In genomic region chr18:79812052-79812451, GRCh38 we compare ENCODE assay signal across 27 cellular contexts. TPM values are rescaled to one million over a fixed set of nuclear protein-coding genes. Genes with fewer than 3 reads are reported as not detected.
"Had no signal": no experiment of that assay in that cellular context is flagged by ENCODE, and none has a peak within 500 bp of the region (broad histone marks: within the 10 kb centered on the region; RNA-seq: fewer than 3 reads in every experiment).

No MANE protein-coding gene starts in this region.

- H3K36me3 Mint-ChIP-seq: activated CD4-positive, alpha-beta memory T cell treated with anti-CD3 and anti-CD28 coated beads for 36 hours; T-cell had no signal

- H3K9me3 ChIP-seq: breast epithelium had no signal

- ATAC-seq: activated T-cell treated with anti-CD3 and anti-CD28 coated beads, Interleukin-2, amount 50 U/mL, for 72 hours; Panc1; Right ventricle myocardium inferior; T-cell had no signal

- DNase-seq: activated CD4-positive, alpha-beta memory T cell treated with anti-CD3 and anti-CD28 coated beads for 36 hours; activated CD4-positive, alpha-beta T cell treated with anti-CD3 and anti-CD28 coated beads, Interleukin-2, amount 10 ng/mL, durations not matched to agents 7 days and 5 days; activated CD4-positive, CD25-positive, alpha-beta regulatory T cell; activated gamma-delta T cell treated with Interleukin-2 at 50 U/mL for 16 hours; activated naive CD4-positive, alpha-beta T cell treated with anti-CD3 and anti-CD28 coated beads, Interleukin-2, amount 50 U/mL, for 16 hours; activated T-cell treated with anti-CD3 and anti-CD28 coated beads, Interleukin-2, amount 50 U/mL, for 72 hours; caudate nucleus; Karpas-422; NCI-H1048; NCI-H146; NCI-H187 treated with DMSO at 0.1 percent for 48 hours; NCI-H2081 treated with DMSO at 0.1 percent for 48 hours; NCI-H446; NCI-H524; OCI-M1; RPMI8226; T-helper 2 cell; T1000 had no signal

- H3K4me3 ChIP-seq: breast epithelium, SK-N-MC had no signal

- H3K4me3 Mint-ChIP-seq: activated CD4-positive, alpha-beta memory T cell treated with anti-CD3 and anti-CD28 coated beads for 36 hours; activated CD4-positive, alpha-beta T cell treated with anti-CD3 and anti-CD28 coated beads, Interleukin-2, amount 10 ng/mL, durations not matched to agents 7 days and 5 days; activated T-cell treated with anti-CD3 and anti-CD28 coated beads, Interleukin-2, amount 50 U/mL, for 72 hours; T-cell had no signal

- H3K36me3 ChIP-seq: breast epithelium had no signal

- H3K4me1 Mint-ChIP-seq: activated CD4-positive, alpha-beta T cell treated with anti-CD3 and anti-CD28 coated beads, Interleukin-2, amount 10 ng/mL, durations not matched to agents 7 days and 5 days; T-cell had no signal

- H3K4me1 ChIP-seq: breast epithelium had no signal

- H3K27ac Mint-ChIP-seq: activated CD4-positive, alpha-beta memory T cell treated with anti-CD3 and anti-CD28 coated beads for 36 hours; activated CD4-positive, alpha-beta T cell treated with anti-CD3 and anti-CD28 coated beads, Interleukin-2, amount 10 ng/mL, durations not matched to agents 7 days and 5 days; activated T-cell treated with anti-CD3 and anti-CD28 coated beads, Interleukin-2, amount 50 U/mL, for 72 hours; activated T-helper 2 cell treated with anti-CD3 and anti-CD28 coated beads, Interferon-gamma antibody, Interleukin-2, Interleukin-4, amounts not matched to agents 10 μg/mL and 5 μg/mL and 100 μg/mL, durations not matched to agents 14 hours and 24 hours and 36 hours; T-cell had no signal

- H3K9me3 Mint-ChIP-seq: activated CD4-positive, alpha-beta memory T cell treated with anti-CD3 and anti-CD28 coated beads for 36 hours; activated CD4-positive, alpha-beta T cell treated with anti-CD3 and anti-CD28 coated beads, Interleukin-2, amount 10 ng/mL, durations not matched to agents 7 days and 5 days; activated T-cell treated with anti-CD3 and anti-CD28 coated beads, Interleukin-2, amount 50 U/mL, for 72 hours; activated T-helper 2 cell treated with anti-CD3 and anti-CD28 coated beads, Interferon-gamma antibody, Interleukin-2, Interleukin-4, amounts not matched to agents 10 μg/mL and 5 μg/mL and 100 μg/mL, durations not matched to agents 14 hours and 24 hours and 36 hours; T-cell had no signal

- H3K27ac ChIP-seq: breast epithelium, SK-N-MC, VCaP had no signal

RNA-seq across cellular contexts. Expression of gene KCNG2, which starts 14.3 kb away (rescaled TPM):
- total RNA-seq: activated CD4-positive, alpha-beta memory T cell treated with anti-CD3 and anti-CD28 coated beads for 36 hours; activated CD4-positive, alpha-beta T cell treated with anti-CD3 and anti-CD28 coated beads, Interleukin-2, amount 10 ng/mL, durations not matched to agents 7 days and 5 days; activated CD8-positive, alpha-beta memory T cell treated with anti-CD3 and anti-CD28 coated beads for 36 hours; activated T-cell treated with anti-CD3 and anti-CD28 coated beads, Interleukin-2, amount 50 U/mL, for 72 hours; activated T-helper 2 cell treated with anti-CD3 and anti-CD28 coated beads, Interferon-gamma antibody, Interleukin-2, Interleukin-4, amounts not matched to agents 10 μg/mL and 5 μg/mL and 100 μg/mL, durations not matched to agents 14 hours and 24 hours and 36 hours; Right ventricle myocardium inferior; T-cell had no signal
- polyA plus RNA-seq: aorta had no signal
